Comparison of ENCODE assay signal across 8 cellular contexts in genomic region chr15:98648654-98649537, GRCh38. TPM values are rescaled to one million over a fixed set of nuclear protein-coding genes. Genes with fewer than 3 reads are reported as not detected.
A peak's percentile ranks its signal among the peaks of the same experiment; 100 is the strongest.
DNase-seq lines count a peak whose midpoint lies in the region; ATAC-seq and TF ChIP-seq lines count a peak whose summit lies in the region.

No MANE protein-coding gene starts in this region.

- WGBS in smooth muscle cell (ENCODE audit: low lambda C conversion rate) = under 1% methylated on average over 54 of the region's 122 CpGs

- peak overlapping the region; percentile 89 to 99 for H3K4me3 Mint-ChIP-seq in CD14-positive monocyte
- H3K4me3 Mint-ChIP-seq in T-helper 1 cell treated with Interleukin-12 subunit alpha and Interleukin-12 subunit beta and Interleukin-4 antibody, amounts not matched to agents 30 μg/mL and 1 μg/mL, for 36 hours = peak overlapping the region; percentile 90

- intact Hi-C loops in CD14-positive monocyte (cut with micrococcal nuclease) = loop anchor here (1.0 to 10.0 kb wide), 3 partner anchors 104 to 204 kb away; no protein-coding TSS in a partner anchor
- intact Hi-C loops in breast epithelium (cut with DNase I; ENCODE audit: low total_unique reads) = no loop called here

- peak overlapping the region; percentile 24 for H2AFZ ChIP-seq in smooth muscle cell (ENCODE audit: low read depth)

- H3K27me3 ChIP-seq in breast epithelium (no peaks in the 10 kb centered on the region), smooth muscle cell (ENCODE audit: low read depth) (no peaks in the 10 kb centered on the region)

- ATAC-seq in GM19372 (IDR thresholded peaks at IDR 0.05; ENCODE audit: low read depth, unreplicated experiment) = peak; percentile 21
- ATAC-seq in HG03439 (IDR thresholded peaks at IDR 0.05; ENCODE audit: unreplicated experiment) = peak; percentile 33

- H3K36me3 Mint-ChIP-seq in CD14-positive monocyte = peaks cover 4 to 17% of the 10 kb centered on the region in 2 donors
- peaks cover 9% of the 10 kb centered on the region for H3K36me3 Mint-ChIP-seq in T-helper 1 cell treated with Interleukin-12 subunit alpha and Interleukin-12 subunit beta and Interleukin-4 antibody, amounts not matched to agents 30 μg/mL and 1 μg/mL, for 36 hours (ENCODE audit: low read depth)

- H3K9me3 Mint-ChIP-seq in CD14-positive monocyte = peaks cover 0 to 17% (median 10%) of the 10 kb centered on the region in 7 donors
- no peaks in the 10 kb centered on the region for H3K9me3 Mint-ChIP-seq in T-helper 1 cell treated with Interleukin-12 subunit alpha and Interleukin-12 subunit beta and Interleukin-4 antibody, amounts not matched to agents 30 μg/mL and 1 μg/mL, for 36 hours

- no peaks in the 10 kb centered on the region for H3K4me1 ChIP-seq in breast epithelium
- H3K4me1 ChIP-seq in smooth muscle cell (ENCODE audit: low read depth) = peaks cover 32% of the 10 kb centered on the region

- no peak for TF ChIP-seq POLR2A in breast epithelium (IDR thresholded peaks at IDR 0.05)

- peaks cover 46% of the 10 kb centered on the region for H3K79me2 ChIP-seq in smooth muscle cell (ENCODE audit: low read depth)

- H4K20me1 ChIP-seq in smooth muscle cell (ENCODE audit: low read depth) = peaks cover 42% of the 10 kb centered on the region

- H3K4me1 Mint-ChIP-seq in CD14-positive monocyte = peaks cover 40% of the 10 kb centered on the region
- H3K4me1 Mint-ChIP-seq in T-helper 1 cell treated with Interleukin-12 subunit alpha and Interleukin-12 subunit beta and Interleukin-4 antibody, amounts not matched to agents 30 μg/mL and 1 μg/mL, for 36 hours (ENCODE audit: low read depth) = peaks cover 32% of the 10 kb centered on the region

- H3K27me3 Mint-ChIP-seq in CD14-positive monocyte (ENCODE audit: low read depth in 3 of 3) = peaks cover 48 to 59% (median 53%) of the 10 kb centered on the region in 3 donors
- H3K27me3 Mint-ChIP-seq in T-helper 1 cell treated with Interleukin-12 subunit alpha and Interleukin-12 subunit beta and Interleukin-4 antibody, amounts not matched to agents 30 μg/mL and 1 μg/mL, for 36 hours (ENCODE audit: low read depth) = peaks cover 59% of the 10 kb centered on the region

- H3K36me3 ChIP-seq in breast epithelium = no peaks in the 10 kb centered on the region
- no peaks in the 10 kb centered on the region for H3K36me3 ChIP-seq in smooth muscle cell (ENCODE audit: low read depth)

- H3K9me3 ChIP-seq in breast epithelium = no peaks in the 10 kb centered on the region
- no peaks in the 10 kb centered on the region for H3K9me3 ChIP-seq in smooth muscle cell (replicated peaks; ENCODE audit: low read depth)

- TF ChIP-seq CTCF in CD14-positive monocyte (IDR thresholded peaks at IDR 0.05) = no peak
- no peak for TF ChIP-seq CTCF in breast epithelium (IDR thresholded peaks at IDR 0.05)
- peak; percentile 9 for TF ChIP-seq CTCF in smooth muscle cell (IDR thresholded peaks at IDR 0.05; ENCODE audit: borderline replicate concordance, insufficient read depth, poor library complexity, severe bottlenecking)

- H3K4me3 ChIP-seq in breast epithelium (peak overlapping the region; percentile 88 to 96 (median 90)), smooth muscle cell (peak overlapping the region; percentile 95)

- H3K4me2 ChIP-seq in smooth muscle cell = peak overlapping the region; percentile 89

- peak overlapping the region in 6 of 7 donors; percentile 73 to 91 (median 85) for H3K27ac Mint-ChIP-seq in CD14-positive monocyte
- peak overlapping the region; percentile 94 for H3K27ac Mint-ChIP-seq in T-helper 1 cell treated with Interleukin-12 subunit alpha and Interleukin-12 subunit beta and Interleukin-4 antibody, amounts not matched to agents 30 μg/mL and 1 μg/mL, for 36 hours

- peaks cover 11% of the 10 kb centered on the region for H3F3A ChIP-seq in smooth muscle cell (ENCODE audit: low read depth)

- DNase-seq in CD14-positive monocyte (ENCODE audit: low spot score) (no peak), breast epithelium (ENCODE audit: low spot score in 2 of 2) (no peak), inferior parietal cortex (ENCODE audit: extremely low spot score) (peak; percentile 49), smooth muscle cell (lab: John Stamatoyannopoulos, UW; ENCODE audit: unreplicated experiment) (no peak), COLO829 (ENCODE audit: low spot score) (no peak)

- H3K27ac ChIP-seq in breast epithelium (peak overlapping the region; percentile 95 to 96), smooth muscle cell (ENCODE audit: low read depth) (peak overlapping the region; percentile 79)

- H3K9ac ChIP-seq in smooth muscle cell (ENCODE audit: low read depth) = peak overlapping the region; percentile 75

RNA-seq across cellular contexts. Expression of gene IGF1R, which starts 0.6 kb away (rescaled TPM):
- polyA plus RNA-seq in CD14-positive monocyte = under 1 TPM; 0.35 to 0.67 TPM
- total RNA-seq in breast epithelium = 100 to 1,000 TPM in 2 of 3 donors, 10 to 100 TPM in 1; 61.8 to 146 (median 103) TPM
- total RNA-seq in smooth muscle cell = 54.0 and 70.2 TPM in 2 replicates
- 14.0 and 25.9 TPM in 2 replicates for polyA plus RNA-seq in smooth muscle cell
